In genomic region chr14:63800083-63800482, GRCh38 we compare ENCODE assay signal across 14 cellular contexts. TPM values are rescaled to one million over a fixed set of nuclear protein-coding genes. Genes with fewer than 3 reads are reported as not detected.
DNase-seq lines count a peak whose midpoint lies in the region; ATAC-seq and TF ChIP-seq lines count a peak whose summit lies in the region.
"Had no signal": no experiment of that assay in that cellular context is flagged by ENCODE, and none has a peak within 500 bp of the region (broad histone marks: within the 10 kb centered on the region; RNA-seq: fewer than 3 reads in every experiment).

No MANE protein-coding gene starts in this region.

- no peaks in the 10 kb centered on the region for H3K9me3 ChIP-seq in SU-DHL-6 (ENCODE audit: insufficient read depth, low read length)
- no peaks in the 10 kb centered on the region for H3K9me3 ChIP-seq in skeletal muscle tissue (ENCODE audit: control insufficient read depth in 3 of 3, low read length in 3 of 3)
- H3K9me3 ChIP-seq: left lung had no signal

- H3K9ac ChIP-seq in SU-DHL-6 (ENCODE audit: low read length), result no peak overlapping the region
- no peak overlapping the region for H3K9ac ChIP-seq in skeletal muscle tissue (ENCODE audit: low read depth in 1 of 3, low read length in 3 of 3)

- H3F3A ChIP-seq in SU-DHL-6 (ENCODE audit: insufficient read depth), result no peaks in the 10 kb centered on the region

- no peaks in the 10 kb centered on the region for H3K9me3 Mint-ChIP-seq in HFFc6
- peaks cover 0 to 2% of the 10 kb centered on the region in 2 donors for H3K9me3 Mint-ChIP-seq in stimulated activated naive B cell treated with anti-CD40 and anti-IgM and Interleukin-4, amounts not matched to agents 10 μg/mL and 1 μg/mL and 100 μg/mL, for 72 hours
- H3K9me3 Mint-ChIP-seq: activated naive CD4-positive, alpha-beta T cell treated with anti-CD3 and anti-CD28 coated beads for 36 hours had no signal

- peaks cover 14% of the 10 kb centered on the region for H3K4me1 Mint-ChIP-seq in HFFc6 (ENCODE audit: low read depth)
- H3K4me1 Mint-ChIP-seq in stimulated activated naive B cell treated with anti-CD40 and anti-IgM and Interleukin-4, amounts not matched to agents 10 μg/mL and 1 μg/mL and 100 μg/mL, for 72 hours, result no peaks in the 10 kb centered on the region

- no peak overlapping the region for H3K27ac ChIP-seq in SU-DHL-6 (ENCODE audit: low read depth, low read length)
- no peak overlapping the region for H3K27ac ChIP-seq in skeletal muscle tissue (ENCODE audit: low read depth, low read length)
- H3K27ac ChIP-seq: BLaER1 treated with 17β-estradiol and CSF1 and Interleukin-3, amounts not matched to agents 10 nM and 100 nM; left lung had no signal

- H3K27ac Mint-ChIP-seq in HFFc6, result no peak overlapping the region
- no peak overlapping the region for H3K27ac Mint-ChIP-seq in stimulated activated naive B cell treated with anti-CD40 and anti-IgM and Interleukin-4, amounts not matched to agents 10 μg/mL and 1 μg/mL and 100 μg/mL, for 72 hours
- H3K27ac Mint-ChIP-seq: activated naive CD4-positive, alpha-beta T cell treated with anti-CD3 and anti-CD28 coated beads for 36 hours had no signal

- H3K27me3 Mint-ChIP-seq in HFFc6 (ENCODE audit: insufficient read depth), result peaks cover 9% of the 10 kb centered on the region
- H3K27me3 Mint-ChIP-seq in stimulated activated naive B cell treated with anti-CD40 and anti-IgM and Interleukin-4, amounts not matched to agents 10 μg/mL and 1 μg/mL and 100 μg/mL, for 72 hours, result peaks cover 0 to 11% of the 10 kb centered on the region in 2 donors

- no peaks in the 10 kb centered on the region for H3K79me2 ChIP-seq in SU-DHL-6 (ENCODE audit: insufficient read depth, low read length)

- peak overlapping the region; percentile 58 for H3K4me2 ChIP-seq in SU-DHL-6 (ENCODE audit: low read depth, low read length, poor library complexity, severe bottlenecking)

- no peaks in the 10 kb centered on the region for H4K20me1 ChIP-seq in SU-DHL-6 (ENCODE audit: low read depth, low read length)
- H4K20me1 ChIP-seq: BLaER1 treated with 17β-estradiol and CSF1 and Interleukin-3, amounts not matched to agents 10 nM and 100 nM had no signal

- H3K27me3 ChIP-seq in SU-DHL-6 (ENCODE audit: low read length) (no peaks in the 10 kb centered on the region), skeletal muscle tissue (ENCODE audit: control insufficient read depth in 3 of 3, insufficient read depth in 3 of 3, low read length in 3 of 3) (no peaks in the 10 kb centered on the region)
- H3K27me3 ChIP-seq: BLaER1 treated with 17β-estradiol and CSF1 and Interleukin-3, amounts not matched to agents 10 nM and 100 nM; left lung had no signal

- H3K4me3 ChIP-seq in SU-DHL-6 (ENCODE audit: insufficient read depth, low read length, poor library complexity, severe bottlenecking) (no peak overlapping the region), fibroblast of villous mesenchyme (ENCODE audit: low read depth, low read length) (peak overlapping the region; percentile 48), skeletal muscle tissue (ENCODE audit: low read length in 3 of 3) (peak overlapping the region in 2 of 3 donors; percentile 5 to 15)
- H3K4me3 ChIP-seq: BLaER1 treated with 17β-estradiol and CSF1 and Interleukin-3, amounts not matched to agents 10 nM and 100 nM; left lung had no signal

- no peaks in the 10 kb centered on the region for H3K36me3 Mint-ChIP-seq in HFFc6 (ENCODE audit: low read depth)
- no peaks in the 10 kb centered on the region for H3K36me3 Mint-ChIP-seq in stimulated activated naive B cell treated with anti-CD40 and anti-IgM and Interleukin-4, amounts not matched to agents 10 μg/mL and 1 μg/mL and 100 μg/mL, for 72 hours

- ATAC-seq in HG02840 (IDR thresholded peaks at IDR 0.05; ENCODE audit: low FRiP score, unreplicated experiment) (no peak), GM21723 (IDR thresholded peaks at IDR 0.05; ENCODE audit: unreplicated experiment) (no peak), HG02623 (IDR thresholded peaks at IDR 0.05; ENCODE audit: unreplicated experiment) (no peak)
- no peak for ATAC-seq in stimulated activated naive B cell treated with anti-CD40 and anti-IgM and Interleukin-4, amounts not matched to agents 10 μg/mL and 1 μg/mL and 100 μg/mL, for 72 hours (replicated peaks)

- TF ChIP-seq CTCF in HFFc6 (IDR thresholded peaks at IDR 0.05) (no peak), SU-DHL-6 (IDR thresholded peaks at IDR 0.05; ENCODE audit: insufficient read depth, low read length, poor library complexity, severe bottlenecking) (no peak), fibroblast of villous mesenchyme (IDR thresholded peaks at IDR 0.05; ENCODE audit: insufficient read depth, low read depth, low read length) (no peak)

- no peak for DNase-seq in HFFc6
- no peak for DNase-seq in fibroblast of villous mesenchyme (ENCODE audit: low read depth)
- no peak for DNase-seq in stimulated activated naive B cell treated with anti-CD40 and anti-IgM and Interleukin-4, amounts not matched to agents 10 μg/mL and 1 μg/mL and 100 μg/mL, for 72 hours
- DNase-seq: activated CD8-positive, alpha-beta memory T cell treated with anti-CD3 and anti-CD28 coated beads, Interleukin-2, amount 50 U/mL, for 4 hours; activated naive CD4-positive, alpha-beta T cell treated with anti-CD3 and anti-CD28 coated beads for 36 hours; left lung; MV-4-11; stimulated activated CD4-positive, alpha-beta T cell treated with anti-CD3 and anti-CD28 coated beads, Interleukin-1b, Interleukin-23, amount 100 ng/mL, for 48 hours had no signal

- peak overlapping the region; percentile 75 for H2AFZ ChIP-seq in SU-DHL-6 (ENCODE audit: low read depth, low read length, severe bottlenecking)

- H3K36me3 ChIP-seq in SU-DHL-6 (ENCODE audit: low read length) (no peaks in the 10 kb centered on the region), skeletal muscle tissue (ENCODE audit: control insufficient read depth in 3 of 3, insufficient read depth in 3 of 3, low read length in 3 of 3) (no peaks in the 10 kb centered on the region)
- H3K36me3 ChIP-seq: BLaER1 treated with 17β-estradiol and CSF1 and Interleukin-3, amounts not matched to agents 10 nM and 100 nM; left lung had no signal

- H3K4me3 Mint-ChIP-seq in HFFc6, result peak overlapping the region; percentile 77
- no peak overlapping the region for H3K4me3 Mint-ChIP-seq in stimulated activated naive B cell treated with anti-CD40 and anti-IgM and Interleukin-4, amounts not matched to agents 10 μg/mL and 1 μg/mL and 100 μg/mL, for 72 hours
- H3K4me3 Mint-ChIP-seq: activated naive CD4-positive, alpha-beta T cell treated with anti-CD3 and anti-CD28 coated beads for 36 hours had no signal

- H3K9me2 ChIP-seq in SU-DHL-6 (replicated peaks; ENCODE audit: insufficient read depth, low read length), result no peaks in the 10 kb centered on the region

- H3K4me1 ChIP-seq in skeletal muscle tissue (ENCODE audit: control insufficient read depth in 3 of 3, insufficient read depth in 3 of 3, low read length in 3 of 3), result no peaks in the 10 kb centered on the region
- H3K4me1 ChIP-seq: BLaER1 treated with 17β-estradiol and CSF1 and Interleukin-3, amounts not matched to agents 10 nM and 100 nM; left lung had no signal

RNA-seq across cellular contexts. Expression of gene SYNE2, which starts 52.7 kb away (rescaled TPM):
- 1 to 10 TPM; 2.9 to 6.6 (median 6.2) TPM for total RNA-seq in HFFc6 (2021; fragmentation: NEBNext Ultra II Directional; extraction: Animal tissue kit (Norgen Biotek cat#: 25700))
- total RNA-seq in fibroblast of villous mesenchyme, result 13.4 and 15.8 TPM in 2 replicates
- 81.4 TPM for total RNA-seq in skeletal muscle tissue
